21 cellular contexts compared by ENCODE assay signal in genomic region chr20:4069741-4070140, GRCh38. TPM values are rescaled to one million over a fixed set of nuclear protein-coding genes. Genes with fewer than 3 reads are reported as not detected.
A peak's percentile ranks its signal among the peaks of the same experiment; 100 is the strongest.
DNase-seq lines count a peak whose midpoint lies in the region; ATAC-seq and TF ChIP-seq lines count a peak whose summit lies in the region.
"Had no signal": no experiment of that assay in that cellular context is flagged by ENCODE, and none has a peak within 500 bp of the region (broad histone marks: within the 10 kb centered on the region; RNA-seq: fewer than 3 reads in every experiment).

No MANE protein-coding gene starts in this region.

- no peak for ATAC-seq in HG03135 (IDR thresholded peaks at IDR 0.05; ENCODE audit: unreplicated experiment)
- ATAC-seq: mucosa of descending colon had no signal

- H3K4me1 Mint-ChIP-seq in nephron, result peaks cover 46% of the 10 kb centered on the region

- no peak overlapping the region for H3K4me3 Mint-ChIP-seq in nephron
- H3K4me3 Mint-ChIP-seq: stimulated activated naive CD8-positive, alpha-beta T cell treated with anti-CD3 and anti-CD28 coated beads, Interleukin-15, Interleukin-2, amounts not matched to agents 100 ng/mL and 50 ng/mL, for 24 hours; T-helper 2 cell treated with Interferon-gamma antibody and Interleukin-4, amounts not matched to agents 5 μg/mL and 100 μg/mL, for 36 hours had no signal

- peak overlapping the region in 2 of 3 experiments; percentile 72 to 79 for H3K27ac Mint-ChIP-seq in nephron
- H3K27ac Mint-ChIP-seq: stimulated activated naive CD8-positive, alpha-beta T cell treated with anti-CD3 and anti-CD28 coated beads, Interleukin-15, Interleukin-2, amounts not matched to agents 100 ng/mL and 50 ng/mL, for 24 hours; T-helper 2 cell treated with Interferon-gamma antibody and Interleukin-4, amounts not matched to agents 5 μg/mL and 100 μg/mL, for 36 hours had no signal

- H3K36me3 Mint-ChIP-seq in nephron (ENCODE audit: low read depth), result no peaks in the 10 kb centered on the region

- H3K9ac ChIP-seq in BLaER1 treated with 17β-estradiol and CSF1 and Interleukin-3, amounts not matched to agents 10 nM and 100 nM, result no peak overlapping the region
- H3K9ac ChIP-seq: KMS-11 had no signal

- peaks cover 2% of the 10 kb centered on the region for H3K9me3 Mint-ChIP-seq in nephron
- H3K9me3 Mint-ChIP-seq: stimulated activated naive CD8-positive, alpha-beta T cell treated with anti-CD3 and anti-CD28 coated beads, Interleukin-15, Interleukin-2, amounts not matched to agents 100 ng/mL and 50 ng/mL, for 24 hours had no signal

- TF ChIP-seq CTCF in epithelial cell of esophagus (IDR thresholded peaks at IDR 0.05; ENCODE audit: insufficient read depth, low read depth, low read length, missing control alignments), result no peak
- TF ChIP-seq CTCF in nephron (IDR thresholded peaks at IDR 0.05; ENCODE audit: unreplicated experiment in 3 of 3), result no peak

- H3K27me3 ChIP-seq in BLaER1 treated with 17β-estradiol and CSF1 and Interleukin-3, amounts not matched to agents 10 nM and 100 nM, result no peaks in the 10 kb centered on the region
- H3K27me3 ChIP-seq in MG63, result no peaks in the 10 kb centered on the region
- H3K27me3 ChIP-seq: uterus had no signal

- H3K4me2 ChIP-seq in BLaER1 treated with 17β-estradiol and CSF1 and Interleukin-3, amounts not matched to agents 10 nM and 100 nM, result peak overlapping the region in 9 of 11 experiments; percentile 7 to 94 (median 70); a peak in 13 of 22 replicates
- H3K4me2 ChIP-seq: KMS-11 had no signal

- H3K27me3 Mint-ChIP-seq in nephron (ENCODE audit: low read depth), result peaks cover 7% of the 10 kb centered on the region
- H3K27me3 Mint-ChIP-seq: stimulated activated naive CD8-positive, alpha-beta T cell treated with anti-CD3 and anti-CD28 coated beads, Interleukin-15, Interleukin-2, amounts not matched to agents 100 ng/mL and 50 ng/mL, for 24 hours had no signal

- H3K4me3 ChIP-seq in BLaER1 treated with 17β-estradiol and CSF1 and Interleukin-3, amounts not matched to agents 10 nM and 100 nM, result no peak overlapping the region
- no peak overlapping the region for H3K4me3 ChIP-seq in MG63
- H3K4me3 ChIP-seq in epithelial cell of esophagus (ENCODE audit: low read length), result no peak overlapping the region
- H3K4me3 ChIP-seq: HAP-1, mucosa of descending colon, uterus had no signal

- peak overlapping the region in 6 of 11 experiments; percentile 3 to 79 (median 55); a peak in 6 of 22 replicates for H3K27ac ChIP-seq in BLaER1 treated with 17β-estradiol and CSF1 and Interleukin-3, amounts not matched to agents 10 nM and 100 nM
- H3K27ac ChIP-seq: KMS-11, uterus had no signal

- no peaks in the 10 kb centered on the region for H3K36me3 ChIP-seq in BLaER1 treated with 17β-estradiol and CSF1 and Interleukin-3, amounts not matched to agents 10 nM and 100 nM
- no peaks in the 10 kb centered on the region for H3K36me3 ChIP-seq in MG63
- H3K36me3 ChIP-seq: HAP-1, uterus had no signal

- peaks cover 5 to 20% (median 10%) of the 10 kb centered on the region in 11 experiments; a peak in 15 of 22 replicates for H3K9me3 ChIP-seq in BLaER1 treated with 17β-estradiol and CSF1 and Interleukin-3, amounts not matched to agents 10 nM and 100 nM (replicated peaks in 1 of 11)
- H3K9me3 ChIP-seq in MG63, result no peaks in the 10 kb centered on the region
- H3K9me3 ChIP-seq: Caco-2, HAP-1, mucosa of descending colon, uterus had no signal

- peaks cover 19 to 98% (median 69%) of the 10 kb centered on the region in 10 experiments for H3K4me1 ChIP-seq in BLaER1 treated with 17β-estradiol and CSF1 and Interleukin-3, amounts not matched to agents 10 nM and 100 nM
- H3K4me1 ChIP-seq: Caco-2, HAP-1, uterus had no signal

- H4K20me1 ChIP-seq in BLaER1 treated with 17β-estradiol and CSF1 and Interleukin-3, amounts not matched to agents 10 nM and 100 nM, result no peaks in the 10 kb centered on the region

- peak; percentile 41 for DNase-seq in MG63
- DNase-seq in epithelial cell of esophagus (ENCODE audit: low read depth), result peak; percentile 40
- no peak for DNase-seq in NCI-H2196 treated with DMSO at 0.1 percent for 48 hours (lab: John Stamatoyannopoulos, UW; ENCODE audit: unreplicated experiment)
- DNase-seq in NCI-H345 treated with DMSO at 0.1 percent for 48 hours (lab: John Stamatoyannopoulos, UW; ENCODE audit: unreplicated experiment), result no peak
- DNase-seq in activated T-cell treated with anti-CD3 and anti-CD28 coated beads, Interleukin-2, amount 50 U/mL, for 1 hour, result no peak
- DNase-seq: activated naive CD4-positive, alpha-beta T cell treated with anti-CD3 and anti-CD28 coated beads, Interleukin-2, amount 50 U/mL, for 16 hours; Caco-2; central memory CD4-positive, alpha-beta T cell; head of caudate nucleus; mucosa of descending colon; NCI-H1436; NCI-H345; SHP77 treated with DMSO at 0.1 percent for 48 hours; uterus had no signal

RNA-seq across cellular contexts. Expression of gene RNF24, which starts 54.4 kb away (rescaled TPM):
- total RNA-seq in MG63 (2014; rRNA removed; shearing (Covaris generic); ENCODE audit: low replicate concordance), result 2.8 and 4.6 TPM in 2 replicates

Comparison
In these comparisons a context has a peak if more than half of its experiments do, and no peak if none do; other contexts are left out.
1. DNase-seq: peak in MG63 (single experiment) and epithelial cell of esophagus (single experiment); none in NCI-H2196 treated with DMSO at 0.1 percent for 48 hours (single experiment), NCI-H345 treated with DMSO at 0.1 percent for 48 hours (single experiment) and activated T-cell treated with anti-CD3 and anti-CD28 coated beads, Interleukin-2, amount 50 U/mL, for 1 hour (single experiment).